ENCODE assay signal across 1 cellular context in the genomic region with DNA sequence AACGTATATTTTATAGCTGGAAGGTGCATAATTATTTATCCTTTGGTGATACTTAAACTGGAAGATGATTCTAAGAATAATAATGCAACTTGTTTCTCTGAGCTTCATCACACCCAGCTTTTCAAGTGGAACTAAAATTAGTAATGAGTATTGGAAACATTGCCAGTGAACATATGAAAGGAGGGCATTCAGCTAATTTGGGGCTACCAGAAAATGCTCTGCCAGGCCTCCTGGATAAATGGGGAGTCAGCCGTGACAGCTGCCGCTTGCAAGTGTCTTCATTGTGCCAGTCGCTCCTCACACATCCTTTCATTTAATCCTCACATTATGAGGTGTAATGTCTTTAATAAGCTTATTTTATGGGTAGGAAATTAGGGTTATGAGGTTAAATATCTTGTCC.
TF ChIP-seq lines count a peak whose summit lies in the region.

No MANE protein-coding gene starts in this region.

TF ChIP-seq in GM23338, 12 proteins besides CTCF, POLR2A, EP300 and RAD21 (continued from another document):
- TF ChIP-seq NANOG (IDR thresholded peaks at IDR 0.05; ENCODE audit: borderline replicate concordance) (no peak), ZNF331 (CRISPR knock-in tag; IDR thresholded peaks at IDR 0.05; ENCODE audit: low read depth) (no peak), CREB1 (CRISPR knock-in tag; IDR thresholded peaks at IDR 0.05; ENCODE audit: low read depth) (no peak), REST (IDR thresholded peaks at IDR 0.05; ENCODE audit: unreplicated experiment) (no peak), ZNF114 (CRISPR knock-in tag; IDR thresholded peaks at IDR 0.05) (no peak), STAT1 (IDR thresholded peaks at IDR 0.05; ENCODE audit: unreplicated experiment) (no peak), EZH2 (IDR thresholded peaks at IDR 0.05; ENCODE audit: low read depth, unreplicated experiment) (no peak), POLR2AphosphoS5 (IDR thresholded peaks at IDR 0.05; ENCODE audit: low read depth) (no peak), ETS1 (IDR thresholded peaks at IDR 0.05) (no peak), EZH2phosphoT487 (IDR thresholded peaks at IDR 0.05; ENCODE audit: unreplicated experiment) (no peak)
- TF ChIP-seq, protein P1, sequence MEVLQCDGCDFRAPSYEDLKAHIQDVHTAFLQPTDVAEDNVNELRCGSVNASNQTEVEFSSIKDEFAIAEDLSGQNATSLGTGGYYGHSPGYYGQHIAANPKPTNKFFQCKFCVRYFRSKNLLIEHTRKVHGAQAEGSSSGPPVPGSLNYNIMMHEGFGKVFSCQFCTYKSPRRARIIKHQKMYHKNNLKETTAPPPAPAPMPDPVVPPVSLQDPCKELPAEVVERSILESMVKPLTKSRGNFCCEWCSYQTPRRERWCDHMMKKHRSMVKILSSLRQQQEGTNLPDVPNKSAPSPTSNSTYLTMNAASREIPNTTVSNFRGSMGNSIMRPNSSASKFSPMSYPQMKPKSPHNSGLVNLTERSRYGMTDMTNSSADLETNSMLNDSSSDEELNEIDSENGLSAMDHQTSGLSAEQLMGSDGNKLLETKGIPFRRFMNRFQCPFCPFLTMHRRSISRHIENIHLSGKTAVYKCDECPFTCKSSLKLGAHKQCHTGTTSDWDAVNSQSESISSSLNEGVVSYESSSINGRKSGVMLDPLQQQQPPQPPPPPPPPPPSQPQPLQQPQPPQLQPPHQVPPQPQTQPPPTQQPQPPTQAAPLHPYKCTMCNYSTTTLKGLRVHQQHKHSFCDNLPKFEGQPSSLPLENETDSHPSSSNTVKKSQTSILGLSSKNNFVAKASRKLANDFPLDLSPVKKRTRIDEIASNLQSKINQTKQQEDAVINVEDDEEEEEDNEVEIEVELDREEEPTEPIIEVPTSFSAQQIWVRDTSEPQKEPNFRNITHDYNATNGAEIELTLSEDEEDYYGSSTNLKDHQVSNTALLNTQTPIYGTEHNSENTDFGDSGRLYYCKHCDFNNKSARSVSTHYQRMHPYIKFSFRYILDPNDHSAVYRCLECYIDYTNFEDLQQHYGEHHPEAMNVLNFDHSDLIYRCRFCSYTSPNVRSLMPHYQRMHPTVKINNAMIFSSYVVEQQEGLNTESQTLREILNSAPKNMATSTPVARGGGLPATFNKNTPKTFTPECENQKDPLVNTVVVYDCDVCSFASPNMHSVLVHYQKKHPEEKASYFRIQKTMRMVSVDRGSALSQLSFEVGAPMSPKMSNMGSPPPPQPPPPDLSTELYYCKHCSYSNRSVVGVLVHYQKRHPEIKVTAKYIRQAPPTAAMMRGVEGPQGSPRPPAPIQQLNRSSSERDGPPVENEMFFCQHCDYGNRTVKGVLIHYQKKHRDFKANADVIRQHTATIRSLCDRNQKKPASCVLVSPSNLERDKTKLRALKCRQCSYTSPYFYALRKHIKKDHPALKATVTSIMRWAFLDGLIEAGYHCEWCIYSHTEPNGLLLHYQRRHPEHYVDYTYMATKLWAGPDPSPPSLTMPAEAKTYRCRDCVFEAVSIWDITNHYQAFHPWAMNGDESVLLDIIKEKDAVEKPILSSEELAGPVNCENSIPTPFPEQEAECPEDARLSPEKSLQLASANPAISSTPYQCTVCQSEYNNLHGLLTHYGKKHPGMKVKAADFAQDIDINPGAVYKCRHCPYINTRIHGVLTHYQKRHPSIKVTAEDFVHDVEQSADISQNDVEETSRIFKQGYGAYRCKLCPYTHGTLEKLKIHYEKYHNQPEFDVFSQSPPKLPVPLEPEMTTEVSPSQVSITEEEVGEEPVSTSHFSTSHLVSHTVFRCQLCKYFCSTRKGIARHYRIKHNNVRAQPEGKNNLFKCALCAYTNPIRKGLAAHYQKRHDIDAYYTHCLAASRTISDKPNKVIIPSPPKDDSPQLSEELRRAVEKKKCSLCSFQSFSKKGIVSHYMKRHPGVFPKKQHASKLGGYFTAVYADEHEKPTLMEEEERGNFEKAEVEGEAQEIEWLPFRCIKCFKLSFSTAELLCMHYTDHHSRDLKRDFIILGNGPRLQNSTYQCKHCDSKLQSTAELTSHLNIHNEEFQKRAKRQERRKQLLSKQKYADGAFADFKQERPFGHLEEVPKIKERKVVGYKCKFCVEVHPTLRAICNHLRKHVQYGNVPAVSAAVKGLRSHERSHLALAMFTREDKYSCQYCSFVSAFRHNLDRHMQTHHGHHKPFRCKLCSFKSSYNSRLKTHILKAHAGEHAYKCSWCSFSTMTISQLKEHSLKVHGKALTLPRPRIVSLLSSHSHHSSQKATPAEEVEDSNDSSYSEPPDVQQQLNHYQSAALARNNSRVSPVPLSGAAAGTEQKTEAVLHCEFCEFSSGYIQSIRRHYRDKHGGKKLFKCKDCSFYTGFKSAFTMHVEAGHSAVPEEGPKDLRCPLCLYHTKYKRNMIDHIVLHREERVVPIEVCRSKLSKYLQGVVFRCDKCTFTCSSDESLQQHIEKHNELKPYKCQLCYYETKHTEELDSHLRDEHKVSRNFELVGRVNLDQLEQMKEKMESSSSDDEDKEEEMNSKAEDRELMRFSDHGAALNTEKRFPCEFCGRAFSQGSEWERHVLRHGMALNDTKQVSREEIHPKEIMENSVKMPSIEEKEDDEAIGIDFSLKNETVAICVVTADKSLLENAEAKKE (CRISPR knock-in tag; IDR thresholded peaks at IDR 0.05), result no peak
